Comparison of ENCODE assay signal across 11 cellular contexts in the genomic region with DNA sequence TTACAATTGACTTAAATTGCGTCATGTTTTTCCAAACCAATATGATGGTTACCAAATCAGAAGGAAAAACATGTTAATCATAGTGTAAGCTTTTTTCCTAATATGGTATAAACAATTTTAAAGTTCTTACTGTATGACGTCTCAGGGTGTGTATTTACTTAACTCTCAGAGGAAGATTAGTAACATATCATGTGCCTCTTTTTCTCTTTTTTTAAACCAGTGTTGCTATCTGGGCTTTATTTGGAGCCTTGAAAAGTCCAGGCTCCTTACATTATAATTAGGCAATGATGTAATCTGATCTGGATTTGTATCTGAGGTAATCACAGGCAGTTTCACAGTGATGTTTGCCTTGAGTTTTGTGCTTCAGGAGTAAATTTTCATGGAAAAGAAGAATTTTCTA. TPM values are rescaled to one million over a fixed set of nuclear protein-coding genes. Genes with fewer than 3 reads are reported as not detected.
DNase-seq lines count a peak whose midpoint lies in the region; ATAC-seq and TF ChIP-seq lines count a peak whose summit lies in the region.
"Had no signal": no experiment of that assay in that cellular context is flagged by ENCODE, and none has a peak within 500 bp of the region (broad histone marks: within the 10 kb centered on the region; RNA-seq: fewer than 3 reads in every experiment).

No MANE protein-coding gene starts in this region.

- 8 to 38% (median 11%) methylated on average over 2 of the region's 2 CpGs for WGBS in heart left ventricle, 4 donors

- intact Hi-C loops in heart left ventricle (cut with DNase I): no loop called here

- H3K27me3 ChIP-seq in heart left ventricle (no peaks in the 10 kb centered on the region), right atrium auricular region (no peaks in the 10 kb centered on the region)

- H3K36me3 ChIP-seq in heart left ventricle: no peaks in the 10 kb centered on the region
- no peaks in the 10 kb centered on the region for H3K36me3 ChIP-seq in right atrium auricular region

- H3K9me3 ChIP-seq in heart left ventricle: no peaks in the 10 kb centered on the region
- no peaks in the 10 kb centered on the region for H3K9me3 ChIP-seq in right atrium auricular region

- peaks cover 0 to 5% (median 0%) of the 10 kb centered on the region in 12 donors for H3K4me1 ChIP-seq in heart left ventricle
- H3K4me1 ChIP-seq in right atrium auricular region: no peaks in the 10 kb centered on the region

- DNase-seq in heart left ventricle (no peak), right atrium auricular region (ENCODE audit: low spot score) (no peak), astrocyte of the cerebellum (ENCODE audit: low read depth) (peak; percentile 70), iris pigment epithelial cell (ENCODE audit: low read depth) (peak; percentile 97), cerebellar cortex (ENCODE audit: low spot score) (no peak), NCI-H2029 (lab: John Stamatoyannopoulos, UW) (no peak), NCI-H1105 treated with DMSO at 0.1 percent for 48 hours (lab: John Stamatoyannopoulos, UW) (no peak)
- DNase-seq: C1 segment of cervical spinal cord, nucleus accumbens, T-helper 1 cell had no signal

- peak in 3 of 4 donors; percentile 39 to 78 (median 59) for ATAC-seq in heart left ventricle
- no peak for ATAC-seq in HG03280 (IDR thresholded peaks at IDR 0.05; ENCODE audit: unreplicated experiment)

- peak overlapping the region in 2 of 12 donors; percentile 6 to 14 for H3K27ac ChIP-seq in heart left ventricle
- peak overlapping the region in 1 of 2 donors; percentile 20 for H3K27ac ChIP-seq in right atrium auricular region

- in situ Hi-C loops in astrocyte of the cerebellum (cut with HindIII; ENCODE audit: low sequenced_read_pairs): no loop called here

- H3K4me3 ChIP-seq in heart left ventricle (no peak overlapping the region), right atrium auricular region (no peak overlapping the region), astrocyte of the cerebellum (ENCODE audit: low read depth, low read length) (no peak overlapping the region)

- TF ChIP-seq POLR2A in heart left ventricle (IDR thresholded peaks at IDR 0.05): no peak

- TF ChIP-seq CTCF in heart left ventricle (IDR thresholded peaks at IDR 0.05) (no peak), right atrium auricular region (IDR thresholded peaks at IDR 0.05) (no peak), astrocyte of the cerebellum (IDR thresholded peaks at IDR 0.05; ENCODE audit: low read depth, low read length, missing control alignments) (no peak)

RNA-seq across cellular contexts. Expression of a gene that starts 20.4 kb away (rescaled TPM):
- total RNA-seq in heart left ventricle: 10 to 100 TPM in 4 of 9 donors, 1 to 10 TPM in 5; 7.6 to 15.4 (median 9.6) TPM
- 1 to 10 TPM; 2.6 to 7.7 TPM for polyA plus RNA-seq in heart left ventricle
- 1 to 10 TPM; 8.6 to 10.0 TPM for total RNA-seq in right atrium auricular region

Comparison
In these comparisons a context has a peak if more than half of its experiments do, and no peak if none do; other contexts are left out.
1. DNase-seq: peak in astrocyte of the cerebellum (single experiment) and iris pigment epithelial cell (single experiment); none in heart left ventricle (0 of 5), right atrium auricular region (single experiment), cerebellar cortex (single experiment), NCI-H2029 (single experiment) and NCI-H1105 treated with DMSO at 0.1 percent for 48 hours (single experiment).